Comparison of ENCODE assay signal across 35 cellular contexts in genomic region chr9:23394189-23394588, GRCh38.
DNase-seq lines count a peak whose midpoint lies in the region; ATAC-seq, FAIRE-seq and TF ChIP-seq lines count a peak whose summit lies in the region.
"Had no signal": no experiment of that assay in that cellular context is flagged by ENCODE, and none has a peak within 500 bp of the region (broad histone marks: within the 10 kb centered on the region; RNA-seq: fewer than 3 reads in every experiment).

No MANE protein-coding gene starts in this region.

- TF ChIP-seq POLR2A in HepG2 (IDR thresholded peaks at IDR 0.05; ENCODE audit: insufficient read depth in 1 of 2, low read depth in 2 of 2, low read length in 2 of 2) (no peak), right lobe of liver (IDR thresholded peaks at IDR 0.05) (no peak)

- 51% methylated on average over 4 of the region's 4 CpGs for WGBS in liver
- WGBS in HepG2 (ENCODE audit: low lambda C conversion rate): 52% methylated on average over 4 of the region's 4 CpGs
- WGBS in right lobe of liver (ENCODE audit: insufficient coverage, low coverage, low lambda C conversion rate, missing lambda C conversion rate): 35% methylated on average over 4 of the region's 4 CpGs

- no peak overlapping the region for H3K4me3 Mint-ChIP-seq in CD14-positive monocyte
- H3K4me3 Mint-ChIP-seq: B cell; CD4-positive, alpha-beta memory T cell; CD4-positive, alpha-beta T cell; CD4-positive, CD25-positive, alpha-beta regulatory T cell; CD8-positive, alpha-beta memory T cell; CD8-positive, alpha-beta T cell had no signal

- TF ChIP-seq RAD21 in liver (IDR thresholded peaks at IDR 0.05): no peak
- no peak for TF ChIP-seq RAD21 in HepG2 (CRISPR knock-in tag; IDR thresholded peaks at IDR 0.05)

- TF ChIP-seq EP300 in HepG2 (IDR thresholded peaks at IDR 0.05; ENCODE audit: low read depth in 2 of 2, low read length in 2 of 2) (no peak), HepG2 (CRISPR knock-in tag; IDR thresholded peaks at IDR 0.05; ENCODE audit: borderline replicate concordance) (no peak)

- TF ChIP-seq CTCF in liver (IDR thresholded peaks at IDR 0.05; ENCODE audit: low read depth, low read length, missing input control) (no peak), HepG2 (CRISPR knock-in tag; IDR thresholded peaks at IDR 0.05) (no peak), right lobe of liver (IDR thresholded peaks at IDR 0.05) (no peak), CD14-positive monocyte (IDR thresholded peaks at IDR 0.05) (no peak)

- ATAC-seq in HepG2 (no peak), left lobe of liver (peak; percentile 43), right lobe of liver (peak in 3 of 4 donors; percentile 36 to 61 (median 61)), GM18517 (IDR thresholded peaks at IDR 0.05; ENCODE audit: unreplicated experiment) (no peak)
- ATAC-seq: A549; CD8-positive, alpha-beta T cell had no signal

- H3K79me2 ChIP-seq in HepG2 (ENCODE audit: insufficient read depth, low read length): no peaks in the 10 kb centered on the region

- POLR2A ChIA-PET in HepG2 (lab: Yijun Ruan, JAX): no interaction called here

- H3K27ac ChIP-seq in liver (ENCODE audit: low read depth in 1 of 2, low read length in 2 of 2) (no peak overlapping the region), HepG2 (ENCODE audit: extremely low read length, insufficient read depth, low read length) (no peak overlapping the region), right lobe of liver (no peak overlapping the region)
- H3K27ac ChIP-seq: 22Rv1; A549; BLaER1; BLaER1 treated with 17β-estradiol and CSF1 and Interleukin-3, amounts not matched to agents 10 nM and 100 nM; C4-2B had no signal

- no peak overlapping the region for H3K27ac Mint-ChIP-seq in CD14-positive monocyte
- H3K27ac Mint-ChIP-seq: B cell; CD4-positive, alpha-beta memory T cell; CD4-positive, alpha-beta T cell; CD4-positive, CD25-positive, alpha-beta regulatory T cell; CD8-positive, alpha-beta memory T cell; CD8-positive, alpha-beta T cell had no signal

- no peaks in the 10 kb centered on the region for H3K36me3 ChIP-seq in liver (ENCODE audit: control insufficient read depth in 4 of 4, insufficient read depth in 3 of 4, low read depth in 1 of 4, low read length in 3 of 4)
- no peaks in the 10 kb centered on the region for H3K36me3 ChIP-seq in HepG2 (replicated peaks in 1 of 2; ENCODE audit: control insufficient read depth in 1 of 2, insufficient read depth in 2 of 2, low read length in 2 of 2)
- H3K36me3 ChIP-seq in right lobe of liver: no peaks in the 10 kb centered on the region
- H3K36me3 ChIP-seq: BE2C; BLaER1; BLaER1 treated with 17β-estradiol and CSF1 and Interleukin-3, amounts not matched to agents 10 nM and 100 nM had no signal

- no peaks in the 10 kb centered on the region for H3K36me3 Mint-ChIP-seq in CD14-positive monocyte
- H3K36me3 Mint-ChIP-seq: CD4-positive, alpha-beta memory T cell; CD4-positive, CD25-positive, alpha-beta regulatory T cell; CD8-positive, alpha-beta memory T cell; CD8-positive, alpha-beta T cell had no signal

- no peaks in the 10 kb centered on the region for H4K20me1 ChIP-seq in HepG2 (ENCODE audit: insufficient read depth, low read length)
- H4K20me1 ChIP-seq: BLaER1; BLaER1 treated with 17β-estradiol and CSF1 and Interleukin-3, amounts not matched to agents 10 nM and 100 nM had no signal

- intact Hi-C loops in HepG2 (cut with micrococcal nuclease; ENCODE audit: unreplicated experiment) (no loop called here), right lobe of liver (cut with DNase I) (no loop called here), CD14-positive monocyte (cut with micrococcal nuclease) (no loop called here)

- BruUV-seq in HepG2 (replicated peaks; lab: Mats Ljungman, UMichigan): no TSS peak

- H3K27me3 ChIP-seq in liver (ENCODE audit: control insufficient read depth in 4 of 4, insufficient read depth in 4 of 4, low read length in 3 of 4) (no peaks in the 10 kb centered on the region), HepG2 (ENCODE audit: control insufficient read depth in 1 of 2, insufficient read depth in 2 of 2, low read length in 2 of 2) (no peaks in the 10 kb centered on the region), right lobe of liver (no peaks in the 10 kb centered on the region)
- H3K27me3 ChIP-seq: BE2C; BLaER1; BLaER1 treated with 17β-estradiol and CSF1 and Interleukin-3, amounts not matched to agents 10 nM and 100 nM had no signal

- no peak overlapping the region for H3K4me2 ChIP-seq in HepG2 (ENCODE audit: low read depth, low read length)
- H3K4me2 ChIP-seq: A549; BLaER1; BLaER1 treated with 17β-estradiol and CSF1 and Interleukin-3, amounts not matched to agents 10 nM and 100 nM had no signal

- no peaks in the 10 kb centered on the region for H3K4me1 Mint-ChIP-seq in CD14-positive monocyte
- H3K4me1 Mint-ChIP-seq: B cell; CD4-positive, alpha-beta memory T cell; CD8-positive, alpha-beta memory T cell had no signal

- H3K9me3 Mint-ChIP-seq in CD14-positive monocyte: peaks cover 4 to 16% (median 6%) of the 10 kb centered on the region in 7 donors

- no peaks in the 10 kb centered on the region for H3K9me3 ChIP-seq in liver (ENCODE audit: control insufficient read depth in 4 of 4, low read length in 3 of 4)
- peaks cover 20% of the 10 kb centered on the region for H3K9me3 ChIP-seq in HepG2 (ENCODE audit: low read length)
- H3K9me3 ChIP-seq in right lobe of liver: no peaks in the 10 kb centered on the region
- H3K9me3 ChIP-seq: A549; BE2C; BLaER1; BLaER1 treated with 17β-estradiol and CSF1 and Interleukin-3, amounts not matched to agents 10 nM and 100 nM; Caco-2 had no signal

- peaks cover 0 to 3% (median under 1%) of the 10 kb centered on the region in 4 donors for H3K4me1 ChIP-seq in liver (ENCODE audit: control insufficient read depth in 4 of 4, insufficient read depth in 4 of 4, low read length in 3 of 4)
- H3K4me1 ChIP-seq in HepG2 (ENCODE audit: insufficient read depth, low read length): no peaks in the 10 kb centered on the region
- H3K4me1 ChIP-seq in right lobe of liver: peaks cover 0 to 10% (median 0%) of the 10 kb centered on the region in 4 donors
- H3K4me1 ChIP-seq: A549; BE2C; BLaER1; BLaER1 treated with 17β-estradiol and CSF1 and Interleukin-3, amounts not matched to agents 10 nM and 100 nM; Caco-2 had no signal

- in situ Hi-C loops in HepG2 (cut with HindIII; ENCODE audit: extremely low pct_ligation_motif_present, low pct_unique_long_range_greater_than_20kb): no loop called here

- H3K27me3 Mint-ChIP-seq in CD14-positive monocyte (ENCODE audit: low read depth in 3 of 3): no peaks in the 10 kb centered on the region
- H3K27me3 Mint-ChIP-seq: B cell; CD4-positive, alpha-beta memory T cell; CD4-positive, alpha-beta T cell; CD4-positive, CD25-positive, alpha-beta regulatory T cell; CD8-positive, alpha-beta memory T cell had no signal

- CTCF ChIA-PET in HepG2 (lab: Yijun Ruan, JAX; ENCODE audit: low intra/inter-chr PET ratio, low total read pairs): no interaction called here

- no peak overlapping the region for H3K9ac ChIP-seq in liver (ENCODE audit: low read depth in 1 of 2, low read length in 2 of 2)
- H3K9ac ChIP-seq in HepG2 (ENCODE audit: insufficient read depth, low read depth, low read length): no peak overlapping the region
- H3K9ac ChIP-seq: BLaER1; BLaER1 treated with 17β-estradiol and CSF1 and Interleukin-3, amounts not matched to agents 10 nM and 100 nM had no signal

- H3K4me3 ChIP-seq in liver (ENCODE audit: low read depth in 1 of 3, low read length in 3 of 3) (no peak overlapping the region), HepG2 (replicated peaks in 1 of 3; ENCODE audit: insufficient read depth in 1 of 3, low read depth in 2 of 3, low read length in 3 of 3) (no peak overlapping the region), right lobe of liver (no peak overlapping the region)
- H3K4me3 ChIP-seq: A549; BLaER1; BLaER1 treated with 17β-estradiol and CSF1 and Interleukin-3, amounts not matched to agents 10 nM and 100 nM had no signal

- no peak overlapping the region for H2AFZ ChIP-seq in HepG2 (ENCODE audit: low read length)

- DNase-seq in HepG2 (ENCODE audit: low spot score): no peak
- DNase-seq in kidney tubule cell (ENCODE audit: low spot score): peak; percentile 0
- DNase-seq in left lobe of liver (ENCODE audit: low spot score): no peak
- DNase-seq in right lobe of liver: no peak
- DNase-seq in amniotic stem cell (lab: John Stamatoyannopoulos, UW): no peak
- DNase-seq in CD14-positive monocyte (ENCODE audit: low spot score): no peak
- DNase-seq: 8988T; ACHN; AML-193; BE2C; C1 segment of cervical spinal cord; Caco-2; Calu3; CD4-positive, alpha-beta memory T cell; CD4-positive, alpha-beta T cell; CD4-positive, CD25-positive, alpha-beta regulatory T cell; CD8-positive, alpha-beta memory T cell; CD8-positive, alpha-beta T cell; COR-L47; DMS 273 treated with DMSO at 0.1 percent for 48 hours; DMS153; DMS53; DMS79; DMS79 treated with DMSO at 0.1 percent for 48 hours; DND-41; EL had no signal

- FAIRE-seq in HepG2 (lab: Jason Lieb, UNC): no peak
- FAIRE-seq: A549, D721Med had no signal

TF ChIP-seq in liver, 16 proteins besides CTCF, POLR2A, EP300 and RAD21 (continues in another document):
- no peak for TF ChIP-seq FOXA1 (IDR thresholded peaks at IDR 0.05)
- no peak for TF ChIP-seq NR2F2 (IDR thresholded peaks at IDR 0.05)
- peak; percentile 21 to 41 for TF ChIP-seq HNF4A (conservative IDR thresholded peaks at IDR 0.05)
- TF ChIP-seq TAF1 (conservative IDR thresholded peaks at IDR 0.05): no peak
- TF ChIP-seq JUND (IDR thresholded peaks at IDR 0.05): no peak

TF ChIP-seq in HepG2, 621 proteins besides CTCF, POLR2A, EP300 and RAD21 (continues in another document):
- TF ChIP-seq ZNF30 (CRISPR knock-in tag; IDR thresholded peaks at IDR 0.05) (no peak), SRSF1 (optimal IDR thresholded peaks at IDR 0.05; ENCODE audit: low read depth, low read length) (no peak), PRDM4 (CRISPR knock-in tag; IDR thresholded peaks at IDR 0.05; ENCODE audit: borderline replicate concordance) (no peak), ZNF44 (CRISPR knock-in tag; IDR thresholded peaks at IDR 0.05) (no peak), GFI1 (CRISPR knock-in tag; IDR thresholded peaks at IDR 0.05; ENCODE audit: borderline replicate concordance) (no peak)

Comparison
In these comparisons a context has a peak if more than half of its experiments do, and no peak if none do; other contexts are left out.
1. ATAC-seq: peak in left lobe of liver (single experiment) and right lobe of liver (3 of 4); none in HepG2 (single experiment) and GM18517 (single experiment).